Comparison of ENCODE assay signal across 13 cellular contexts in the genomic region with DNA sequence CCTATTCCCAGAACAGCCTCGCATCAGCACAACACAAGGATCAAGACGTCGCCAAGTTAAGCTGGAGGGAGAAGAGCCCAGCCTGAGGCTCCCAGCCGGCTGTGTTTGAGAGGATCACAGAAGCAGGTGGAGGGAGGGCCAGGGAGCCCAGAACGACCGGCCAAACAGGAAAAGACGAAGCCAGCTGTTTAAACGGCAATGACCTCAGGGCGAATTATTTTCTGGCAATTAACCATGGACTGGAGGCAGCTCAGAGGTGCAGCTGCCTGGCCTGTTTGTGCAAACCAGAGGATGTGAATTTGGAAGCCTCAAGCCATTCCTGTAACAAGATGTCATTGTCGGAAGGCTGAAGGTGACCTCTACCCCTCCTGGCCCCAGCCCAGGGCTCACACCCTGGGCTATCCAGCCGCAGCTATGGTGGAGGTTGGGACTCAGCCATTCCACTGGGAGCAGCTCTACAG.
DNase-seq lines count a peak whose midpoint lies in the region; ATAC-seq and TF ChIP-seq lines count a peak whose summit lies in the region.
"Had no signal": no experiment of that assay in that cellular context is flagged by ENCODE, and none has a peak within 500 bp of the region (broad histone marks: within the 10 kb centered on the region; RNA-seq: fewer than 3 reads in every experiment).

No MANE protein-coding gene starts in this region.

- ATAC-seq in naive thymus-derived CD8-positive, alpha-beta T cell, result no peak
- ATAC-seq in HG02973 (IDR thresholded peaks at IDR 0.05; ENCODE audit: unreplicated experiment) (no peak), HG03045 (IDR thresholded peaks at IDR 0.05; ENCODE audit: unreplicated experiment) (no peak), GM19395 (IDR thresholded peaks at IDR 0.05; ENCODE audit: unreplicated experiment) (no peak)
- ATAC-seq: GM23338 had no signal

- H3K36me3 Mint-ChIP-seq in naive thymus-derived CD8-positive, alpha-beta T cell, result no peaks in the 10 kb centered on the region
- H3K36me3 Mint-ChIP-seq: naive B cell had no signal

- H3K4me3 ChIP-seq in fibroblast of mammary gland (ENCODE audit: control insufficient read depth, low read depth, low read length), result no peak overlapping the region
- H3K4me3 ChIP-seq: coronary artery, GM23338 had no signal

- peak overlapping the region in 1 of 10 donors; percentile 14 for H3K27ac Mint-ChIP-seq in naive thymus-derived CD8-positive, alpha-beta T cell
- H3K27ac Mint-ChIP-seq: activated CD4-positive, alpha-beta T cell treated with anti-CD3 and anti-CD28 coated beads, Interleukin-2, amount 10 ng/mL, durations not matched to agents 7 days and 5 days; GM23338; naive B cell had no signal

- DNase-seq in ELF-1 (ENCODE audit: low read depth, low spot score) (peak; percentile 96), NCI-H526 (lab: John Stamatoyannopoulos, UW) (peak; percentile 49 to 74), fibroblast of mammary gland (ENCODE audit: low read depth) (peak; percentile 72), pulmonary artery endothelial cell (ENCODE audit: low read depth, low spot score) (peak; percentile 67)
- DNase-seq in naive thymus-derived CD8-positive, alpha-beta T cell, result no peak
- DNase-seq: activated CD4-positive, alpha-beta T cell treated with anti-CD3 and anti-CD28 coated beads, Interleukin-2, amount 10 ng/mL, durations not matched to agents 7 days and 5 days; Kasumi-1; naive B cell had no signal

- no peak for TF ChIP-seq CTCF in fibroblast of mammary gland (conservative IDR thresholded peaks at IDR 0.05; ENCODE audit: control insufficient read depth, insufficient read depth, low read depth, low read length)

- H3K4me3 Mint-ChIP-seq in naive thymus-derived CD8-positive, alpha-beta T cell, result no peak overlapping the region
- H3K4me3 Mint-ChIP-seq: activated CD4-positive, alpha-beta T cell treated with anti-CD3 and anti-CD28 coated beads, Interleukin-2, amount 10 ng/mL, durations not matched to agents 7 days and 5 days; GM23338 had no signal

- POLR2A ChIA-PET in naive thymus-derived CD8-positive, alpha-beta T cell (lab: Charles Lee), result no interaction called here

- H3K9me3 Mint-ChIP-seq in naive thymus-derived CD8-positive, alpha-beta T cell, result no peaks in the 10 kb centered on the region
- H3K9me3 Mint-ChIP-seq: activated CD4-positive, alpha-beta T cell treated with anti-CD3 and anti-CD28 coated beads, Interleukin-2, amount 10 ng/mL, durations not matched to agents 7 days and 5 days; GM23338; naive B cell had no signal

- peaks cover 0 to 38% (median 5%) of the 10 kb centered on the region in 5 donors for H3K27me3 Mint-ChIP-seq in naive thymus-derived CD8-positive, alpha-beta T cell
- H3K27me3 Mint-ChIP-seq: activated CD4-positive, alpha-beta T cell treated with anti-CD3 and anti-CD28 coated beads, Interleukin-2, amount 10 ng/mL, durations not matched to agents 7 days and 5 days had no signal

- H3K4me1 Mint-ChIP-seq in naive thymus-derived CD8-positive, alpha-beta T cell, result no peaks in the 10 kb centered on the region
- H3K4me1 Mint-ChIP-seq: activated CD4-positive, alpha-beta T cell treated with anti-CD3 and anti-CD28 coated beads, Interleukin-2, amount 10 ng/mL, durations not matched to agents 7 days and 5 days; naive B cell had no signal

Comparison
In these comparisons a context has a peak if more than half of its experiments do, and no peak if none do; other contexts are left out.
1. DNase-seq: peak in ELF-1 (single experiment), NCI-H526 (2 of 2), fibroblast of mammary gland (single experiment) and pulmonary artery endothelial cell (single experiment); none in naive thymus-derived CD8-positive, alpha-beta T cell (0 of 10).